In genomic region chr2:241788572-241788971, GRCh38 we compare ENCODE assay signal across 10 cellular contexts. TPM values are rescaled to one million over a fixed set of nuclear protein-coding genes. Genes with fewer than 3 reads are reported as not detected.
DNase-seq lines count a peak whose midpoint lies in the region; ATAC-seq and TF ChIP-seq lines count a peak whose summit lies in the region.
"Had no signal": no experiment of that assay in that cellular context is flagged by ENCODE, and none has a peak within 500 bp of the region (broad histone marks: within the 10 kb centered on the region; RNA-seq: fewer than 3 reads in every experiment).

No MANE protein-coding gene starts in this region.

- H3K27me3 ChIP-seq in colonic mucosa, result no peaks in the 10 kb centered on the region

- intact Hi-C loops in colonic mucosa (cut with DNase I), result no loop called here

- H3K4me1 Mint-ChIP-seq in type B pancreatic cell (ENCODE audit: unreplicated experiment), result no peaks in the 10 kb centered on the region

- no peak overlapping the region for H3K9ac ChIP-seq in colonic mucosa (ENCODE audit: low read depth in 2 of 2, low read length in 2 of 2)

- ATAC-seq in stimulated activated naive CD8-positive, alpha-beta T cell treated with anti-CD3 and anti-CD28 coated beads, Interleukin-15, Interleukin-2, amounts not matched to agents 100 U/mL and 50 U/mL, for 24 hours, result peak; percentile 95
- no peak for ATAC-seq in GM19395 (IDR thresholded peaks at IDR 0.05; ENCODE audit: unreplicated experiment)

- H3K4me3 ChIP-seq in colonic mucosa, result no peak overlapping the region

- peaks cover 7% of the 10 kb centered on the region for H3K4me1 ChIP-seq in colonic mucosa

- no peak overlapping the region for H3K27ac Mint-ChIP-seq in type B pancreatic cell

- H3K9me3 Mint-ChIP-seq in type B pancreatic cell, result peaks cover 12% of the 10 kb centered on the region

- peaks cover 2% of the 10 kb centered on the region for H3K27me3 Mint-ChIP-seq in type B pancreatic cell

- peak; percentile 61 for DNase-seq in activated naive CD4-positive, alpha-beta T cell treated with Interleukin-2 at 50 U/mL for 16 hours
- no peak for DNase-seq in activated naive CD4-positive, alpha-beta T cell (lab: John Stamatoyannopoulos, UW)
- DNase-seq in T-helper 2 cell (peak in 3 of 5 experiments; percentile 20 to 51 (median 28)), colonic mucosa (no peak), NCI-H1417 treated with DMSO at 0.1 percent for 48 hours (lab: John Stamatoyannopoulos, UW) (no peak), type B pancreatic cell (ENCODE audit: extremely low spot score, unreplicated experiment) (no peak)
- DNase-seq in stimulated activated naive CD8-positive, alpha-beta T cell treated with anti-CD3 and anti-CD28 coated beads, Interleukin-15, Interleukin-2, amounts not matched to agents 100 U/mL and 50 U/mL, for 24 hours, result peak; percentile 54
- DNase-seq: glutamatergic neuron, NCI-H526 treated with DMSO at 0.1 percent for 48 hours had no signal

- H3K4me3 Mint-ChIP-seq in type B pancreatic cell, result no peak overlapping the region

- TF ChIP-seq CTCF in colonic mucosa (IDR thresholded peaks at IDR 0.05) (no peak), type B pancreatic cell (conservative IDR thresholded peaks at IDR 0.05) (no peak)

- H3K36me3 Mint-ChIP-seq in type B pancreatic cell, result peaks cover 3% of the 10 kb centered on the region

- H3K9me3 ChIP-seq in colonic mucosa, result no peaks in the 10 kb centered on the region

- H3K36me3 ChIP-seq in colonic mucosa, result no peaks in the 10 kb centered on the region

- peak overlapping the region; percentile 41 for H3K27ac ChIP-seq in colonic mucosa

RNA-seq across cellular contexts. Expression of gene GAL3ST2, which starts 11.9 kb away (rescaled TPM):
- total RNA-seq in colonic mucosa (10 to 100 TPM; 34.2 to 70.2 TPM), type B pancreatic cell (ENCODE audit: low replicate concordance) (0.19 and 0.29 TPM in 2 replicates)

RNA-seq across cellular contexts. Expression of gene NEU4, which starts 20.4 kb away (rescaled TPM):
- total RNA-seq in colonic mucosa (10 to 100 TPM; 36.9 to 84.5 TPM), type B pancreatic cell (ENCODE audit: low replicate concordance) (0.19 and 0.51 TPM in 2 replicates)

RNA-seq across cellular contexts. Expression of gene D2HGDH, which starts 54.1 kb away (rescaled TPM):
- total RNA-seq in colonic mucosa, result 10 to 100 TPM; 42.0 to 76.6 TPM
- 17.3 and 36.0 TPM in 2 replicates for total RNA-seq in type B pancreatic cell (ENCODE audit: low replicate concordance)

Comparison
In these comparisons a context has a peak if more than half of its experiments do, and no peak if none do; other contexts are left out.
1. DNase-seq: peak in activated naive CD4-positive, alpha-beta T cell treated with Interleukin-2 at 50 U/mL for 16 hours (single experiment), T-helper 2 cell (3 of 5) and stimulated activated naive CD8-positive, alpha-beta T cell treated with anti-CD3 and anti-CD28 coated beads, Interleukin-15, Interleukin-2, amounts not matched to agents 100 U/mL and 50 U/mL, for 24 hours (single experiment); none in activated naive CD4-positive, alpha-beta T cell (0 of 4), colonic mucosa (single experiment), NCI-H1417 treated with DMSO at 0.1 percent for 48 hours (single experiment) and type B pancreatic cell (single experiment).
2. RNA of gene GAL3ST2, which starts 11.9 kb away (total RNA-seq): 34.2 to 70.2 TPM in colonic mucosa; 0.19 to 0.29 TPM in type B pancreatic cell; every median in the first group is over 10 times any median in the second.
3. RNA of gene NEU4, which starts 20.4 kb away (total RNA-seq): 36.9 to 84.5 TPM in colonic mucosa; 0.19 to 0.51 TPM in type B pancreatic cell; every median in the first group is over 10 times any median in the second.